ENCODE assay signal across 1 cellular context in genomic region chr2:37205071-37205661, GRCh38.
A peak's percentile ranks its signal among the peaks of the same experiment; 100 is the strongest.
TF ChIP-seq lines count a peak whose summit lies in the region.

No MANE protein-coding gene starts in this region.

TF ChIP-seq in WTC11, 78 proteins besides CTCF, POLR2A, EP300 and RAD21:
- TF ChIP-seq IRF1 (CRISPR knock-in tag; IDR thresholded peaks at IDR 0.05): peak; percentile 79; the same call in 1 of the 2 replicates
- peak; percentile 76; the same call in 1 of the 2 replicates for TF ChIP-seq TEAD1 (CRISPR knock-in tag; IDR thresholded peaks at IDR 0.05)
